14 cellular contexts compared by ENCODE assay signal in the genomic region with DNA sequence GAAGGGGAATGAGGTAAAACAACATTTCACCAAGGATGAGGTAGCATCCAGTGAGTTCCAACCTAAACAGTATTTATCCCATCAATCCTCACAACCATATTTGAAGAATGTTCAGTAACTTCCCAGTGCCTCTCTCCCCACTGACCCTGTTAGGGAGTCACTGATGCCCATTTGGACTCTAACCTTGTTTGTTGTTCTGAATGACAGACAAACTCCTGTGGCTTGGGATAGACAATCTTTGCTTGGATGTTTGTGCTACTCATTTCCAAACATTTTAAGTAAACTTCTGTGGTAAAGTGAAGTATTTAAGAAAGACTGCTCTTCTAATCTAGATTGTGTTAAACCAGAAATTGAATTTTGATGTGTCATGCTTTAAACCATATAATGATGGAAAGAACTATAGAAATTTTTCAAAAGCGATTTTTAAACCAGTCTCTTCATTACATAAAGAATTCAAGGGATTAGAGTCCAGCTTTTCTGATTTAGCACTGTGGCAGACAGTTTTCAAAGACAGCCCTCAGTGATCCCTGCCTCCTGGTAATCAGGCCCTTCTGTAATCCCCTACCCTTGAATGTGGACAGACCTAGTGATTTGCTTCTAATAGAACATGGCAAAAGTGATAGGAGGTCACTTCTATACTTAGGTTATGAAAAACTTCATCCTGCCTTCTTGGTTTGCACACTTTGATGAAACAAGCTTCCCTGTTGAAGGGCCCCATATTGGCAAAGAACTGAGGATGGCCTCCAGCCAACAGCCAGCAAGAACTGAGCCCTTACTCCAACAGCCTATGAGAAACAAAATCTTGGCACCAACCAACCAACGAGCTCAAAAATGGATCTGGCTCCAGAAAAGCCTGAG.
DNase-seq lines count a peak whose midpoint lies in the region; ATAC-seq lines count a peak whose summit lies in the region.
"Had no signal": no experiment of that assay in that cellular context is flagged by ENCODE, and none has a peak within 500 bp of the region (broad histone marks: within the 10 kb centered on the region; RNA-seq: fewer than 3 reads in every experiment).

No MANE protein-coding gene starts in this region.

- H3K4me1 Mint-ChIP-seq in T-cell = no peaks in the 10 kb centered on the region

- no peaks in the 10 kb centered on the region for H3K9me3 Mint-ChIP-seq in T-cell

- ATAC-seq in T-cell (replicated peaks in 1 of 4) (no peak), GM21717 (IDR thresholded peaks at IDR 0.05; ENCODE audit: unreplicated experiment) (no peak), GM21576 (IDR thresholded peaks at IDR 0.05; ENCODE audit: unreplicated experiment) (no peak)
- ATAC-seq: GM12878 had no signal

- CTCF ChIA-PET in T-cell (lab: Charles Lee) = no interaction called here

- POLR2A ChIA-PET in T-cell (lab: Charles Lee) = no interaction called here

- peak; percentile 23 for DNase-seq in NCI-H2196 (lab: John Stamatoyannopoulos, UW; ENCODE audit: unreplicated experiment)
- DNase-seq in NCI-H2196 treated with DMSO at 0.1 percent for 48 hours (lab: John Stamatoyannopoulos, UW; ENCODE audit: unreplicated experiment) = no peak
- peak; percentile 81 for DNase-seq in fibroblast of peridontal ligament (ENCODE audit: extremely low read depth)
- peak; percentile 18 for DNase-seq in mucosa of gallbladder (ENCODE audit: low spot score)
- peak; percentile 83 for DNase-seq in ureter (ENCODE audit: low spot score)
- no peak for DNase-seq in T-cell
- DNase-seq: 8988T; activated CD4-positive, alpha-beta T cell treated with anti-CD3 and anti-CD28 coated beads, Interleukin-2, amount 50 U/mL, for 48 hours; NCI-H1105; NK-92 treated with Interleukin-12 subunit alpha and Interleukin-12 subunit beta, amount 100 ng/mL, for 24 hours had no signal

- no peak overlapping the region for H3K27ac Mint-ChIP-seq in T-cell
- H3K27ac Mint-ChIP-seq: activated naive CD8-positive, alpha-beta T cell had no signal

- H3K27me3 Mint-ChIP-seq in T-cell = no peaks in the 10 kb centered on the region
- H3K27me3 Mint-ChIP-seq: activated naive CD8-positive, alpha-beta T cell had no signal

- H3K36me3 Mint-ChIP-seq in T-cell = no peaks in the 10 kb centered on the region
- H3K36me3 Mint-ChIP-seq: activated naive CD8-positive, alpha-beta T cell had no signal

- H3K4me3 Mint-ChIP-seq in T-cell = no peak overlapping the region
- H3K4me3 Mint-ChIP-seq: activated naive CD8-positive, alpha-beta T cell had no signal

Comparison
In these comparisons a context has a peak if more than half of its experiments do, and no peak if none do; other contexts are left out.
1. DNase-seq: peak in NCI-H2196 (single experiment), fibroblast of peridontal ligament (single experiment), mucosa of gallbladder (single experiment) and ureter (single experiment); none in NCI-H2196 treated with DMSO at 0.1 percent for 48 hours (single experiment) and T-cell (0 of 34).